ENCODE assay signal across 7 cellular contexts in genomic region chr2:21256006-21256405, GRCh38.
DNase-seq lines count a peak whose midpoint lies in the region; ATAC-seq and TF ChIP-seq lines count a peak whose summit lies in the region.

No MANE protein-coding gene starts in this region.

- no peaks in the 10 kb centered on the region for H3K9me3 ChIP-seq in Caco-2

- peaks cover 20% of the 10 kb centered on the region for H3K4me1 ChIP-seq in Caco-2

- H3K36me3 ChIP-seq in Caco-2 (ENCODE audit: control insufficient read depth, insufficient read depth, low read length): no peaks in the 10 kb centered on the region

- no peaks in the 10 kb centered on the region for H3K27me3 Mint-ChIP-seq in Caco-2 (ENCODE audit: insufficient read depth, unreplicated experiment)

- CTCF ChIA-PET in Caco-2 (lab: Charles Lee): no interaction called here

- intact Hi-C loops in Caco-2 (cut with micrococcal nuclease; ENCODE audit: unreplicated experiment): no loop called here

- no peaks in the 10 kb centered on the region for H3K9me3 Mint-ChIP-seq in Caco-2 (ENCODE audit: unreplicated experiment)

- no peak overlapping the region for H3K27ac Mint-ChIP-seq in Caco-2 (ENCODE audit: unreplicated experiment)

- no peaks in the 10 kb centered on the region for H3K27me3 ChIP-seq in Caco-2 (replicated peaks; ENCODE audit: control insufficient read depth, insufficient read depth, low read length)

- H3K36me3 Mint-ChIP-seq in Caco-2 (ENCODE audit: insufficient read depth, unreplicated experiment): no peaks in the 10 kb centered on the region

- POLR2A ChIA-PET in Caco-2 (lab: Charles Lee): no interaction called here

- peak; percentile 70 for ATAC-seq in GM19468 (IDR thresholded peaks at IDR 0.05; ENCODE audit: extremely low read depth, unreplicated experiment)
- peak; percentile 89 for ATAC-seq in HG03565 (IDR thresholded peaks at IDR 0.05; ENCODE audit: unreplicated experiment)
- no peak for ATAC-seq in stimulated activated naive CD8-positive, alpha-beta T cell treated with anti-CD3 and anti-CD28 coated beads, Interleukin-15, Interleukin-2, amounts not matched to agents 100 U/mL and 50 U/mL, for 24 hours

- H3K4me3 ChIP-seq in Caco-2 (ENCODE audit: low read depth, low read length): no peak overlapping the region

- DNase-seq in amygdala (lab: John Stamatoyannopoulos, UW): peak in 51 of 56 donors; percentile 17 to 95 (median 76)
- peak; percentile 28 for DNase-seq in left kidney (ENCODE audit: low read depth, low spot score)
- DNase-seq in stimulated activated naive CD8-positive, alpha-beta T cell treated with anti-CD3 and anti-CD28 coated beads, Interleukin-15, Interleukin-2, amounts not matched to agents 100 U/mL and 50 U/mL, for 24 hours: no peak
- no peak for DNase-seq in Caco-2
- DNase-seq in T1000 (lab: John Stamatoyannopoulos, UW): no peak

- H3K4me3 Mint-ChIP-seq in Caco-2 (ENCODE audit: unreplicated experiment): no peak overlapping the region

- no TSS peak for BruUV-seq in Caco-2 (replicated peaks; lab: Mats Ljungman, UMichigan)

- TF ChIP-seq CTCF in Caco-2 (IDR thresholded peaks at IDR 0.05; ENCODE audit: insufficient read depth in 1 of 2, low read depth in 1 of 2, low read length in 1 of 2, severe bottlenecking in 1 of 2, unreplicated experiment in 1 of 2): no peak

- peaks cover 30% of the 10 kb centered on the region for H3K4me1 Mint-ChIP-seq in Caco-2 (ENCODE audit: low read depth, unreplicated experiment)

Comparison
In these comparisons a context has a peak if more than half of its experiments do, and no peak if none do; other contexts are left out.
1. DNase-seq: peak in amygdala (51 of 56) and left kidney (single experiment); none in stimulated activated naive CD8-positive, alpha-beta T cell treated with anti-CD3 and anti-CD28 coated beads, Interleukin-15, Interleukin-2, amounts not matched to agents 100 U/mL and 50 U/mL, for 24 hours (single experiment), Caco-2 (0 of 2) and T1000 (single experiment).